In genomic region chr1:48756704-48757316, GRCh38 we compare ENCODE assay signal across 24 cellular contexts. TPM values are rescaled to one million over a fixed set of nuclear protein-coding genes. Genes with fewer than 3 reads are reported as not detected.
"Had no signal": no experiment of that assay in that cellular context is flagged by ENCODE, and none has a peak within 500 bp of the region (broad histone marks: within the 10 kb centered on the region; RNA-seq: fewer than 3 reads in every experiment).

No MANE protein-coding gene starts in this region.

- H3K4me3 ChIP-seq: body of pancreas, colonic mucosa, esophagus muscularis mucosa, left lung, ovary, right lobe of liver, smooth muscle cell, thoracic aorta, upper lobe of right lung had no signal

- H3K27me3 Mint-ChIP-seq: activated CD8-positive, alpha-beta memory T cell treated with anti-CD3 and anti-CD28 coated beads, Interleukin-2, amount 10 ng/mL, durations not matched to agents 7 days and 5 days; naive thymus-derived CD4-positive, alpha-beta T cell had no signal

- H3K27ac Mint-ChIP-seq: activated CD8-positive, alpha-beta memory T cell treated with anti-CD3 and anti-CD28 coated beads, Interleukin-2, amount 10 ng/mL, durations not matched to agents 7 days and 5 days; activated naive CD4-positive, alpha-beta T cell treated with anti-CD3 and anti-CD28 coated beads, Interleukin-2, amount 50 U/mL, for 72 hours; naive thymus-derived CD4-positive, alpha-beta T cell had no signal

- ATAC-seq: activated CD8-positive, alpha-beta memory T cell treated with anti-CD3 and anti-CD28 coated beads, Interleukin-2, amount 10 ng/mL, durations not matched to agents 7 days and 5 days; activated T-cell treated with anti-CD3 and anti-CD28 coated beads, Interleukin-2, amount 50 U/mL, for 4 hours; body of pancreas; left lung; naive thymus-derived CD4-positive, alpha-beta T cell; right lobe of liver; upper lobe of right lung had no signal

- H3K27me3 ChIP-seq: body of pancreas, colonic mucosa, esophagus muscularis mucosa, left lung, ovary, right lobe of liver, upper lobe of right lung had no signal

- H3K9me3 ChIP-seq: body of pancreas, colonic mucosa, esophagus muscularis mucosa, left lung, ovary, right lobe of liver, thoracic aorta, upper lobe of right lung had no signal

- H3K36me3 ChIP-seq: colonic mucosa, ovary, right lobe of liver had no signal

- H3K4me1 Mint-ChIP-seq: activated CD8-positive, alpha-beta memory T cell treated with anti-CD3 and anti-CD28 coated beads, Interleukin-2, amount 10 ng/mL, durations not matched to agents 7 days and 5 days had no signal

- H3K27ac ChIP-seq: body of pancreas, colonic mucosa, esophagus muscularis mucosa, left lung, ovary, right lobe of liver, thoracic aorta, upper lobe of right lung had no signal

- H3K4me2 ChIP-seq: smooth muscle cell had no signal

- H3K9me3 Mint-ChIP-seq: activated naive CD4-positive, alpha-beta T cell treated with anti-CD3 and anti-CD28 coated beads, Interleukin-2, amount 50 U/mL, for 72 hours; activated T-cell treated with anti-CD3 and anti-CD28 coated beads, Interleukin-2, amount 50 U/mL, for 4 hours; naive thymus-derived CD4-positive, alpha-beta T cell had no signal

- DNase-seq: activated CD4-positive, alpha-beta T cell treated with anti-CD3 and anti-CD28 coated beads for 1 hour; activated CD4-positive, alpha-beta T cell treated with anti-CD3 and anti-CD28 coated beads, Interleukin-2, amount 50 U/mL, for 4 hours; activated CD8-positive, alpha-beta memory T cell treated with anti-CD3 and anti-CD28 coated beads, Interleukin-2, amount 10 ng/mL, durations not matched to agents 7 days and 5 days; activated effector memory CD4-positive, alpha-beta T cell treated with anti-CD3 and anti-CD28 coated beads, Interleukin-2, amount 50 U/mL, for 16 hours; activated T-cell treated with anti-CD3 and anti-CD28 coated beads, Interleukin-2, amount 50 U/mL, for 4 hours; amygdala; body of pancreas; caudate nucleus; colonic mucosa; kidney; left lung; mammary epithelial cell; naive thymus-derived CD4-positive, alpha-beta T cell; ovary; right lobe of liver; stimulated activated CD4-positive, alpha-beta T cell treated with anti-CD3 and anti-CD28 coated beads, Interleukin-4, amount 100 ng/mL, for 4 hours; stimulated activated CD8-positive, alpha-beta memory T cell treated with anti-CD3 and anti-CD28 coated beads, Interleukin-4, amount 100 ng/mL, for 48 hours; T1000; upper lobe of right lung had no signal

- H3K36me3 Mint-ChIP-seq: activated CD8-positive, alpha-beta memory T cell treated with anti-CD3 and anti-CD28 coated beads, Interleukin-2, amount 10 ng/mL, durations not matched to agents 7 days and 5 days had no signal

- H3K4me3 Mint-ChIP-seq: activated CD8-positive, alpha-beta memory T cell treated with anti-CD3 and anti-CD28 coated beads, Interleukin-2, amount 10 ng/mL, durations not matched to agents 7 days and 5 days; activated T-cell treated with anti-CD3 and anti-CD28 coated beads, Interleukin-2, amount 50 U/mL, for 4 hours; naive thymus-derived CD4-positive, alpha-beta T cell had no signal

- H3K4me1 ChIP-seq: body of pancreas, colonic mucosa, left lung, right lobe of liver, upper lobe of right lung had no signal

RNA-seq across cellular contexts. Expression of gene BEND5, which starts 19.9 kb away (rescaled TPM):
- total RNA-seq: pulmonary artery endothelial cell had no signal
